In the genomic region with DNA sequence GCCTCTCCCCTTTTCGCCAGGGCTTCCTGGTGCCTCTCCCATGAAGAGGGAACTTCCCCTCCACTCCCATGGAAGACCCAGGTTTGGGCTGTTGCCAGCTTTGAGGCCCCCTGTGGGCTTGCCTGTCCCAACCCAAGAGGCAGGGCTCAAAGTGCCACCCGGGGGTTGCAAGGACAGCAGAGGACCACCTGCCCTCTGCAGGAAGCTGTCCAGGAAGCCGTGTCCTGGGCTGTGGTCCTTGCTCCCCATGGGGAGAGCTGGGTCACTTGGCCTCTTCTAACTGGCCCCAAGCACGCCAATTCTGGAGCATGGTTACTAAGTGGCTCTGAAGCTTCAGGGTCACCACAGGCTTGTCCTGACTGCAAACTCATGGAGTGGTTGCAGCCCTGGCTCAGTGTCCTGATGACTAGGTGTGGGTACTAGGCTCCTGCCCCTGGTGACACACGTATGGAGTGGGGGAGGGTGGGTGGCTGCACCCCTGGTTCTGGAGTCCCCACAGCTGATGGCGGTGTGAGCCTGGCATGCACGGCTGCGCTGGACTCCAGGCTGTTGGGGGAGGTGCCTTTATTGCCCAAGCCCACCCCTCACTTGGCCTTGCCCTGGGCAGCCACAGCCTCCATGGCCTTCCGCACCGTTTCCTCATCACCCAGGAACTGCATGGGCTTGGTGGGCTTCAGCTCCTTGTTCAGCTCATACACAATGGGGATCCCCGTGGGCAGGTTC, we compare ENCODE assay signal across 19 cellular contexts. TPM values are rescaled to one million over a fixed set of nuclear protein-coding genes. Genes with fewer than 3 reads are reported as not detected.
DNase-seq lines count a peak whose midpoint lies in the region; ATAC-seq and TF ChIP-seq lines count a peak whose summit lies in the region.
"Had no signal": no experiment of that assay in that cellular context is flagged by ENCODE, and none has a peak within 500 bp of the region (broad histone marks: within the 10 kb centered on the region; RNA-seq: fewer than 3 reads in every experiment).

No MANE protein-coding gene starts in this region.

- H3K4me1 ChIP-seq in BLaER1 = peaks cover 71% of the 10 kb centered on the region
- H3K4me1 ChIP-seq in heart left ventricle = peaks cover 0 to 69% (median 32%) of the 10 kb centered on the region in 12 donors
- H3K4me1 ChIP-seq in osteoblast (ENCODE audit: insufficient read depth, low read length) = peaks cover 8% of the 10 kb centered on the region

- H3K36me3 ChIP-seq in BLaER1 = peaks cover 71% of the 10 kb centered on the region
- peaks cover 2 to 55% (median 46%) of the 10 kb centered on the region in 9 donors for H3K36me3 ChIP-seq in heart left ventricle
- H3K36me3 ChIP-seq in osteoblast (ENCODE audit: insufficient read depth, low read length) = peaks cover 47% of the 10 kb centered on the region

- H3K79me2 ChIP-seq in osteoblast (ENCODE audit: insufficient read depth, low read length) = no peaks in the 10 kb centered on the region

- no peak overlapping the region for H2AFZ ChIP-seq in osteoblast (ENCODE audit: low read length)

- TF ChIP-seq POLR2A in GM18951 (IDR thresholded peaks at IDR 0.05; ENCODE audit: extremely low read depth, insufficient read depth, insufficient read length) (peak; percentile 22), heart left ventricle (IDR thresholded peaks at IDR 0.05) (no peak)

- intact Hi-C loops in heart left ventricle (cut with DNase I) = no loop called here

- WGBS in heart left ventricle, 4 donors = 60 to 80% (median 77%) methylated on average over 4 to 11 of the region's 11 CpGs

- H3K4me3 ChIP-seq in BLaER1 (no peak overlapping the region), heart left ventricle (no peak overlapping the region), osteoblast (ENCODE audit: insufficient read depth, low read length) (no peak overlapping the region)
- H3K4me3 ChIP-seq: ascending aorta, pancreas had no signal

- ATAC-seq in heart left ventricle (no peak), HG03135 (IDR thresholded peaks at IDR 0.05; ENCODE audit: unreplicated experiment) (no peak)
- ATAC-seq: pancreas had no signal

- TF ChIP-seq CTCF in heart left ventricle (IDR thresholded peaks at IDR 0.05) = no peak
- no peak for TF ChIP-seq CTCF in osteoblast (IDR thresholded peaks at IDR 0.05; ENCODE audit: extremely low read depth, low read depth, low read length)

- H3K9ac ChIP-seq in BLaER1 = no peak overlapping the region

- DNase-seq in heart left ventricle = peak in 2 of 5 donors; percentile 31 to 64
- peak; percentile 52 for DNase-seq in osteoblast (ENCODE audit: insufficient read length, low spot score, missing footprints)
- DNase-seq in stimulated activated CD4-positive, alpha-beta T cell treated with anti-CD3 and anti-CD28 coated beads, Interleukin-12 subunit alpha, Interleukin-12 subunit beta, amount 100 ng/mL, for 4 hours = no peak
- DNase-seq in NCI-H345 (lab: John Stamatoyannopoulos, UW) = no peak
- no peak for DNase-seq in NK-92 treated with Interleukin-12 subunit alpha and Interleukin-12 subunit beta, amount 100 ng/mL, for 24 hours (lab: John Stamatoyannopoulos, UW)
- DNase-seq: activated CD4-positive, alpha-beta memory T cell treated with anti-CD3 and anti-CD28 coated beads, Interleukin-2, amount 10 ng/mL, durations not matched to agents 7 days and 5 days; activated gamma-delta T cell; AML-193; cortex of kidney; NCI-H1436 treated with DMSO at 0.1 percent for 48 hours had no signal

- H3K27me3 ChIP-seq in BLaER1 (no peaks in the 10 kb centered on the region), heart left ventricle (no peaks in the 10 kb centered on the region), osteoblast (ENCODE audit: insufficient read depth, low read length) (no peaks in the 10 kb centered on the region)
- H3K27me3 ChIP-seq: ascending aorta, pancreas had no signal

- H3K9me3 ChIP-seq in BLaER1 (no peaks in the 10 kb centered on the region), heart left ventricle (no peaks in the 10 kb centered on the region), osteoblast (ENCODE audit: low read depth, low read length) (no peaks in the 10 kb centered on the region)
- H3K9me3 ChIP-seq: ascending aorta, pancreas had no signal

- peak overlapping the region; percentile 49 for H3K27ac ChIP-seq in BLaER1
- peak overlapping the region in 8 of 12 donors; percentile 76 to 91 (median 88) for H3K27ac ChIP-seq in heart left ventricle
- H3K27ac ChIP-seq in osteoblast (ENCODE audit: low read depth, low read length) = no peak overlapping the region
- H3K27ac ChIP-seq: ascending aorta, epithelial cell of prostate, pancreas had no signal

- in situ Hi-C loops in GM18951 (cut with MboI; ENCODE audit: low sequenced_read_pairs, unreplicated experiment) = no loop called here

- no peak overlapping the region for H3K4me2 ChIP-seq in BLaER1
- no peak overlapping the region for H3K4me2 ChIP-seq in osteoblast (ENCODE audit: insufficient read depth, low read length)

- H4K20me1 ChIP-seq in BLaER1 (peaks cover 11% of the 10 kb centered on the region), osteoblast (ENCODE audit: insufficient read depth, low read length) (peaks cover 26% of the 10 kb centered on the region)

RNA-seq across cellular contexts. Expression of a gene that starts 3.0 kb away (rescaled TPM):
- 1,000 to 10,000 TPM in 1 of 9 donors, 100 to 1,000 TPM in 8; 300 to 1,183 (median 555) TPM for total RNA-seq in heart left ventricle
- 1,000 to 10,000 TPM in 1 of 2 donors, 100 to 1,000 TPM in 1; 242 to 2,064 TPM for polyA plus RNA-seq in heart left ventricle
- 0.29 and 0.36 TPM in 2 replicates for total RNA-seq in osteoblast
- total RNA-seq: ascending aorta, glomerular endothelial cell, LHCN-M2, NCI-H460 had no signal

RNA-seq across cellular contexts. Expression of a gene that starts 17.8 kb away (rescaled TPM):
- total RNA-seq in heart left ventricle (10 to 100 TPM; 29.9 to 76.7 (median 42.9) TPM), osteoblast (97.5 and 105 TPM in 2 replicates)
- polyA plus RNA-seq in heart left ventricle = 10 to 100 TPM; 39.3 to 86.3 TPM

RNA-seq across cellular contexts. Expression of a gene that starts 20.0 kb away (rescaled TPM):
- total RNA-seq in heart left ventricle (10 to 100 TPM; 10.1 to 24.3 (median 14.0) TPM), osteoblast (35.9 and 40.9 TPM in 2 replicates)
- polyA plus RNA-seq in heart left ventricle = 10 to 100 TPM; 10.3 to 13.7 TPM

RNA-seq across cellular contexts. Expression of a gene that starts 41.8 kb away (rescaled TPM):
- total RNA-seq in heart left ventricle (10 to 100 TPM; 15.2 to 51.1 (median 25.4) TPM), osteoblast (219 and 267 TPM in 2 replicates)
- 10 to 100 TPM; 10.9 to 20.2 TPM for polyA plus RNA-seq in heart left ventricle
- total RNA-seq: LHCN-M2, NCI-H460 had no signal

Comparison
In these comparisons a context has a peak if more than half of its experiments do, and no peak if none do; other contexts are left out.
1. RNA of a gene that starts 3.0 kb away (total RNA-seq): 300 to 1,183 TPM in heart left ventricle; 0.29 to 0.36 TPM in osteoblast; every median in the first group is over 100 times any median in the second.